ENCODE assay signal across 10 cellular contexts in genomic region chr5:33892419-33893151, GRCh38. TPM values are rescaled to one million over a fixed set of nuclear protein-coding genes. Genes with fewer than 3 reads are reported as not detected.
A peak's percentile ranks its signal among the peaks of the same experiment; 100 is the strongest.
DNase-seq lines count a peak whose midpoint lies in the region; ATAC-seq and TF ChIP-seq lines count a peak whose summit lies in the region.
"Had no signal": no experiment of that assay in that cellular context is flagged by ENCODE, and none has a peak within 500 bp of the region (broad histone marks: within the 10 kb centered on the region; RNA-seq: fewer than 3 reads in every experiment).

No MANE protein-coding gene starts in this region.

- H3K27ac ChIP-seq in gastroesophageal sphincter: peak overlapping the region; percentile 8 to 81 (median 78)
- peak overlapping the region in 1 of 2 donors; percentile 27 for H3K27ac ChIP-seq in ovary

- no TSS peak for BruUV-seq in Calu3 (replicated peaks; lab: Mats Ljungman, UMichigan)

- no peak for TF ChIP-seq CTCF in Calu3 (IDR thresholded peaks at IDR 0.05; ENCODE audit: unreplicated experiment)
- no peak for TF ChIP-seq CTCF in gastroesophageal sphincter (IDR thresholded peaks at IDR 0.05)
- no peak for TF ChIP-seq CTCF in ovary (IDR thresholded peaks at IDR 0.05)
- no peak for TF ChIP-seq CTCF in GM20000 (IDR thresholded peaks at IDR 0.05; ENCODE audit: extremely low read depth, missing control alignments)

- peaks cover 27% of the 10 kb centered on the region for H3K4me1 Mint-ChIP-seq in Calu3 (ENCODE audit: low read depth, unreplicated experiment)

- TF ChIP-seq EP300 in gastroesophageal sphincter (IDR thresholded peaks at IDR 0.05) (no peak), ovary (IDR thresholded peaks at IDR 0.05) (no peak)

- no peaks in the 10 kb centered on the region for H3K27me3 ChIP-seq in gastroesophageal sphincter
- H3K27me3 ChIP-seq in ovary: no peaks in the 10 kb centered on the region

- peaks cover 6% of the 10 kb centered on the region for H3K9me3 Mint-ChIP-seq in Calu3 (ENCODE audit: low read depth, unreplicated experiment)

- ATAC-seq in gastroesophageal sphincter (peak; percentile 56), GM21717 (IDR thresholded peaks at IDR 0.05; ENCODE audit: unreplicated experiment) (no peak)

- H3K36me3 Mint-ChIP-seq in Calu3 (ENCODE audit: insufficient read depth, unreplicated experiment): peaks cover 5% of the 10 kb centered on the region

- H3K36me3 ChIP-seq in gastroesophageal sphincter (no peaks in the 10 kb centered on the region), ovary (no peaks in the 10 kb centered on the region)

- CTCF ChIA-PET in Calu3 (lab: Charles Lee): interaction anchor here (0.6 kb wide), 1 partner anchor 102 kb away, joined by 3 read pairs; no protein-coding TSS in a partner anchor

- no peaks in the 10 kb centered on the region for H3K9me3 ChIP-seq in gastroesophageal sphincter
- no peaks in the 10 kb centered on the region for H3K9me3 ChIP-seq in ovary

- no peak overlapping the region for H3K27ac Mint-ChIP-seq in Calu3 (ENCODE audit: unreplicated experiment)

- H3K4me3 ChIP-seq in gastroesophageal sphincter (peak overlapping the region; percentile 36 to 58), ovary (peak overlapping the region; percentile 44)

- TF ChIP-seq POLR2A in gastroesophageal sphincter (IDR thresholded peaks at IDR 0.05): no peak
- no peak for TF ChIP-seq POLR2A in ovary (IDR thresholded peaks at IDR 0.05)

- peak; percentile 81 for DNase-seq in Calu3
- DNase-seq in RPMI7951 (ENCODE audit: low read depth): peak; percentile 88
- peak; percentile 22 to 70 (median 30) for DNase-seq in ovary
- no peak for DNase-seq in NCI-H187 (lab: John Stamatoyannopoulos, UW)
- DNase-seq in stimulated activated CD4-positive, alpha-beta T cell treated with anti-CD3 and anti-CD28 coated beads, Interleukin-4, amount 100 ng/mL, for 24 hours: no peak
- no peak for DNase-seq in GM20000 (ENCODE audit: low spot score)
- DNase-seq: activated effector memory CD4-positive, alpha-beta T cell treated with Interleukin-2 at 50 U/mL for 16 hours had no signal

- peaks cover 3 to 53% (median 28%) of the 10 kb centered on the region in 3 donors for H3K4me1 ChIP-seq in gastroesophageal sphincter
- peaks cover 16% of the 10 kb centered on the region for H3K4me1 ChIP-seq in ovary (ENCODE audit: insufficient read depth)

- H3K27me3 Mint-ChIP-seq in Calu3 (ENCODE audit: unreplicated experiment): no peaks in the 10 kb centered on the region

- intact Hi-C loops in Calu3 (cut with micrococcal nuclease; ENCODE audit: unreplicated experiment) (loop anchor here (5.0 kb wide), 1 partner anchor 40 kb away; no protein-coding TSS in a partner anchor), ovary (cut with DNase I) (no loop called here)

- 14 to 28% methylated on average over 2 to 11 of the region's 13 CpGs for WGBS in gastroesophageal sphincter (ENCODE audit: low coverage in 1 of 2), 2 donors
- WGBS in ovary, 3 donors: 6 to 11% (median 6%) methylated on average over 13 of the region's 13 CpGs

- H3K4me3 Mint-ChIP-seq in Calu3 (ENCODE audit: low read depth, unreplicated experiment): peak overlapping the region; percentile 67

RNA-seq across cellular contexts. Expression of gene ADAMTS12, which starts 0.8 kb away (rescaled TPM):
- total RNA-seq in Calu3 (2022) (1.2 TPM in 2 replicates), gastroesophageal sphincter (1 to 10 TPM; 2.6 to 6.5 (median 5.2) TPM), ovary (1 to 10 TPM; 2.9 to 9.8 (median 5.5) TPM)
- total RNA-seq in RPMI7951 (2014; rRNA removed; shearing (Covaris generic)): 30.0 and 31.7 TPM in 2 replicates
- 1 to 10 TPM; 5.0 to 9.2 TPM for polyA plus RNA-seq in ovary

RNA-seq across cellular contexts. Expression of gene RXFP3, which starts 43.6 kb away (rescaled TPM):
- not detected in 2 replicates for total RNA-seq in Calu3 (2022)
- not detected in 2 replicates for total RNA-seq in RPMI7951 (2014; rRNA removed; shearing (Covaris generic))
- not detected for total RNA-seq in gastroesophageal sphincter
- under 1 TPM in 1 of 7 donors, not detected in 6; 0.24 TPM for total RNA-seq in ovary
- polyA plus RNA-seq in ovary: not detected
- total RNA-seq: GM12878 had no signal

Comparison
In these comparisons a context has a peak if more than half of its experiments do, and no peak if none do; other contexts are left out.
1. DNase-seq: peak in Calu3 (single experiment), RPMI7951 (single experiment) and ovary (5 of 5); none in NCI-H187 (0 of 2), stimulated activated CD4-positive, alpha-beta T cell treated with anti-CD3 and anti-CD28 coated beads, Interleukin-4, amount 100 ng/mL, for 24 hours (single experiment) and GM20000 (single experiment).